ENCODE assay signal across 17 cellular contexts in the genomic region with DNA sequence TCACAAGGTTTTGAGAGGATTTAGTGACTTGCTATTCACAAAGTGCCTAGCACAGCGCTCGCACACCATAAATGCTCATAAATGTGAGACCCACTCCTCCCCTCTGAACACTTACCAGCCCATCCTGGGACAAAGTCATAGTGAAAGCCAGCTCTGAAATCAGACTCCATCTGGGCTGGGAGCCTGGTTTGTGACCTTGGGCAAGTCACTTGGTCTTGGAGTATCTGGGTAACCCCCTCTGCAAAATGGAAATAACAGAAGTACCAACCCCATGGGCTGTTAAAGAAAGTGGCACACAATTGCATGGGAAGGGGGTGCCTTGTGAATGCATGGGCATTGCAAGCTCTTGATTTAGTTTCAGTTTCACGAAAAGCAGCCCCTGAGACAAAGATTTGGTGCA.
"Had no signal": no experiment of that assay in that cellular context is flagged by ENCODE, and none has a peak within 500 bp of the region (broad histone marks: within the 10 kb centered on the region; RNA-seq: fewer than 3 reads in every experiment).

No MANE protein-coding gene starts in this region.

- H3K9me3 ChIP-seq: mucosa of descending colon, psoas muscle, right lobe of liver, testis, tibial nerve, upper lobe of right lung had no signal

- H3K36me3 Mint-ChIP-seq: naive thymus-derived CD8-positive, alpha-beta T cell; stimulated activated memory B cell treated with anti-CD40 and anti-IgM and Interleukin-4, amounts not matched to agents 10 μg/mL and 1 μg/mL and 100 μg/mL, for 72 hours had no signal

- H3K9me3 Mint-ChIP-seq: naive thymus-derived CD8-positive, alpha-beta T cell; stimulated activated memory B cell treated with anti-CD40 and anti-IgM and Interleukin-4, amounts not matched to agents 10 μg/mL and 1 μg/mL and 100 μg/mL, for 72 hours; stimulated activated naive CD8-positive, alpha-beta T cell treated with anti-CD3 and anti-CD28 coated beads, Interleukin-15, Interleukin-2, amounts not matched to agents 100 ng/mL and 50 ng/mL, for 24 hours had no signal

- H3K27ac ChIP-seq: psoas muscle, right lobe of liver, testis, upper lobe of right lung had no signal

- H3K4me3 Mint-ChIP-seq: naive thymus-derived CD8-positive, alpha-beta T cell; stimulated activated memory B cell treated with anti-CD40 and anti-IgM and Interleukin-4, amounts not matched to agents 10 μg/mL and 1 μg/mL and 100 μg/mL, for 72 hours; stimulated activated naive CD8-positive, alpha-beta T cell treated with anti-CD3 and anti-CD28 coated beads, Interleukin-15, Interleukin-2, amounts not matched to agents 100 ng/mL and 50 ng/mL, for 24 hours had no signal

- H3K4me1 ChIP-seq: psoas muscle, right lobe of liver had no signal

- H3K36me3 ChIP-seq: right lobe of liver, tibial nerve, upper lobe of right lung had no signal

- DNase-seq: cerebellar nuclear complex; dermis blood vessel endothelial cell; foreskin melanocyte; hippocampal formation; mammary epithelial cell; mucosa of descending colon; naive thymus-derived CD8-positive, alpha-beta T cell; psoas muscle; retina; stimulated activated CD4-positive, alpha-beta T cell treated with anti-CD3 and anti-CD28 coated beads, Interleukin-4, amount 100 ng/mL, for 1 hour; testis; upper lobe of right lung had no signal

- H3K27ac Mint-ChIP-seq: naive thymus-derived CD8-positive, alpha-beta T cell; stimulated activated memory B cell treated with anti-CD40 and anti-IgM and Interleukin-4, amounts not matched to agents 10 μg/mL and 1 μg/mL and 100 μg/mL, for 72 hours; stimulated activated naive CD8-positive, alpha-beta T cell treated with anti-CD3 and anti-CD28 coated beads, Interleukin-15, Interleukin-2, amounts not matched to agents 100 ng/mL and 50 ng/mL, for 24 hours had no signal

- H3K27me3 ChIP-seq: right lobe of liver, testis, tibial nerve, upper lobe of right lung had no signal

- ATAC-seq: left lobe of liver; mucosa of descending colon; naive thymus-derived CD8-positive, alpha-beta T cell; psoas muscle; right lobe of liver; stimulated activated memory B cell treated with anti-CD40 and anti-IgM and Interleukin-4, amounts not matched to agents 10 μg/mL and 1 μg/mL and 100 μg/mL, for 72 hours; upper lobe of right lung had no signal

- H3K4me3 ChIP-seq: mucosa of descending colon, psoas muscle, right lobe of liver, testis, tibial nerve, upper lobe of right lung had no signal
